ENCODE assay signal across 17 cellular contexts in genomic region chr6:22357724-22358189, GRCh38.
DNase-seq lines count a peak whose midpoint lies in the region; ATAC-seq lines count a peak whose summit lies in the region.
"Had no signal": no experiment of that assay in that cellular context is flagged by ENCODE, and none has a peak within 500 bp of the region (broad histone marks: within the 10 kb centered on the region; RNA-seq: fewer than 3 reads in every experiment).

No MANE protein-coding gene starts in this region.

- no peaks in the 10 kb centered on the region for H3K27me3 Mint-ChIP-seq in activated CD8-positive, alpha-beta memory T cell treated with anti-CD3 and anti-CD28 coated beads, Interleukin-2, amount 10 ng/mL, durations not matched to agents 7 days and 5 days
- H3K27me3 Mint-ChIP-seq: CD4-positive, CD25-positive, alpha-beta regulatory T cell had no signal

- no peaks in the 10 kb centered on the region for H3K9me3 Mint-ChIP-seq in activated CD8-positive, alpha-beta memory T cell treated with anti-CD3 and anti-CD28 coated beads, Interleukin-2, amount 10 ng/mL, durations not matched to agents 7 days and 5 days (ENCODE audit: low read depth)

- no peak overlapping the region for H3K27ac Mint-ChIP-seq in activated CD8-positive, alpha-beta memory T cell treated with anti-CD3 and anti-CD28 coated beads, Interleukin-2, amount 10 ng/mL, durations not matched to agents 7 days and 5 days
- H3K27ac Mint-ChIP-seq: CD4-positive, CD25-positive, alpha-beta regulatory T cell had no signal

- no peaks in the 10 kb centered on the region for H3K4me1 Mint-ChIP-seq in activated CD8-positive, alpha-beta memory T cell treated with anti-CD3 and anti-CD28 coated beads, Interleukin-2, amount 10 ng/mL, durations not matched to agents 7 days and 5 days
- H3K4me1 Mint-ChIP-seq: CD4-positive, CD25-positive, alpha-beta regulatory T cell had no signal

- no peaks in the 10 kb centered on the region for H3K36me3 Mint-ChIP-seq in activated CD8-positive, alpha-beta memory T cell treated with anti-CD3 and anti-CD28 coated beads, Interleukin-2, amount 10 ng/mL, durations not matched to agents 7 days and 5 days
- H3K36me3 Mint-ChIP-seq: CD4-positive, CD25-positive, alpha-beta regulatory T cell had no signal

- DNase-seq in NCI-H345 (lab: John Stamatoyannopoulos, UW) (no peak), NCI-H510A treated with DMSO at 0.1 percent for 48 hours (lab: John Stamatoyannopoulos, UW) (no peak), NCI-H446 treated with DMSO at 0.1 percent for 48 hours (lab: John Stamatoyannopoulos, UW) (no peak)
- no peak for DNase-seq in activated CD8-positive, alpha-beta memory T cell treated with anti-CD3 and anti-CD28 coated beads, Interleukin-2, amount 10 ng/mL, durations not matched to agents 7 days and 5 days
- DNase-seq: activated effector memory CD4-positive, alpha-beta T cell treated with anti-CD3 and anti-CD28 coated beads, Interleukin-2, amount 50 U/mL, for 16 hours; CD4-positive, CD25-positive, alpha-beta regulatory T cell; DMS53; hypothalamus; kidney glomerular epithelial cell; NCI-H1436 treated with DMSO at 0.1 percent for 48 hours; retina; stimulated activated naive CD4-positive, alpha-beta T cell treated with Interleukin-2 at 50 U/mL for 16 hours had no signal

- ATAC-seq in GM18502 (IDR thresholded peaks at IDR 0.05; ENCODE audit: poor library complexity, unreplicated experiment): peak; percentile 77
- ATAC-seq in GM19395 (IDR thresholded peaks at IDR 0.05; ENCODE audit: unreplicated experiment): peak; percentile 75
- peak; percentile 86 for ATAC-seq in HG02623 (IDR thresholded peaks at IDR 0.05; ENCODE audit: unreplicated experiment)
- peak; percentile 69 for ATAC-seq in HG03521 (IDR thresholded peaks at IDR 0.05; ENCODE audit: unreplicated experiment)
- no peak for ATAC-seq in activated CD8-positive, alpha-beta memory T cell treated with anti-CD3 and anti-CD28 coated beads, Interleukin-2, amount 10 ng/mL, durations not matched to agents 7 days and 5 days

- CTCF ChIA-PET in activated CD8-positive, alpha-beta memory T cell treated with anti-CD3 and anti-CD28 coated beads, Interleukin-2, amount 10 ng/mL, durations not matched to agents 7 days and 5 days (lab: Charles Lee): no interaction called here

- no peak overlapping the region for H3K4me3 Mint-ChIP-seq in activated CD8-positive, alpha-beta memory T cell treated with anti-CD3 and anti-CD28 coated beads, Interleukin-2, amount 10 ng/mL, durations not matched to agents 7 days and 5 days
- H3K4me3 Mint-ChIP-seq: CD4-positive, CD25-positive, alpha-beta regulatory T cell; neural crest cell had no signal
